ENCODE assay signal across 10 cellular contexts in genomic region chr4:104451573-104451972, GRCh38. TPM values are rescaled to one million over a fixed set of nuclear protein-coding genes. Genes with fewer than 3 reads are reported as not detected.
DNase-seq lines count a peak whose midpoint lies in the region; ATAC-seq and TF ChIP-seq lines count a peak whose summit lies in the region.
"Had no signal": no experiment of that assay in that cellular context is flagged by ENCODE, and none has a peak within 500 bp of the region (broad histone marks: within the 10 kb centered on the region; RNA-seq: fewer than 3 reads in every experiment).

No MANE protein-coding gene starts in this region.

- no peaks in the 10 kb centered on the region for H3K36me3 Mint-ChIP-seq in activated naive CD8-positive, alpha-beta T cell treated with anti-CD3 and anti-CD28 coated beads for 36 hours
- H3K36me3 Mint-ChIP-seq: CD8-positive, alpha-beta T cell had no signal

- TF ChIP-seq CTCF in 22Rv1 (IDR thresholded peaks at IDR 0.05) (peak; percentile 44), NB4 (IDR thresholded peaks at IDR 0.05; ENCODE audit: low read depth, low read length) (no peak), fibroblast of pulmonary artery (IDR thresholded peaks at IDR 0.05; ENCODE audit: low read length, missing control alignments) (peak; percentile 29)

- H3K4me3 Mint-ChIP-seq in activated naive CD8-positive, alpha-beta T cell treated with anti-CD3 and anti-CD28 coated beads for 36 hours, result no peak overlapping the region
- H3K4me3 Mint-ChIP-seq: CD8-positive, alpha-beta T cell had no signal

- H3K27me3 ChIP-seq in MG63, result no peaks in the 10 kb centered on the region

- no peak overlapping the region for H3K27ac Mint-ChIP-seq in activated naive CD8-positive, alpha-beta T cell treated with anti-CD3 and anti-CD28 coated beads for 36 hours
- H3K27ac Mint-ChIP-seq: CD8-positive, alpha-beta T cell had no signal

- no peaks in the 10 kb centered on the region for H3K4me1 Mint-ChIP-seq in activated naive CD8-positive, alpha-beta T cell treated with anti-CD3 and anti-CD28 coated beads for 36 hours

- H3K9me3 Mint-ChIP-seq in activated naive CD8-positive, alpha-beta T cell treated with anti-CD3 and anti-CD28 coated beads for 36 hours, result no peaks in the 10 kb centered on the region
- H3K9me3 Mint-ChIP-seq: CD8-positive, alpha-beta T cell had no signal

- no peaks in the 10 kb centered on the region for H3K9me3 ChIP-seq in MG63

- no peaks in the 10 kb centered on the region for H3K36me3 ChIP-seq in MG63

- H3K4me3 ChIP-seq in NB4 (ENCODE audit: low read depth, low read length) (no peak overlapping the region), fibroblast of pulmonary artery (replicated peaks; ENCODE audit: low read depth, low read length) (no peak overlapping the region), MG63 (no peak overlapping the region)

- no peaks in the 10 kb centered on the region for H3K27me3 Mint-ChIP-seq in activated naive CD8-positive, alpha-beta T cell treated with anti-CD3 and anti-CD28 coated beads for 36 hours

- no peak for TF ChIP-seq POLR2A in NB4 (IDR thresholded peaks at IDR 0.05; ENCODE audit: extremely low read depth, insufficient read length)

- no peak overlapping the region for H3K27ac ChIP-seq in 22Rv1

- peak; percentile 67 for ATAC-seq in GM19463 (IDR thresholded peaks at IDR 0.05; ENCODE audit: unreplicated experiment)
- ATAC-seq: CD8-positive, alpha-beta T cell had no signal

- DNase-seq in NB4 (ENCODE audit: low read depth), result peak; percentile 4
- peak; percentile 8 for DNase-seq in fibroblast of pulmonary artery (ENCODE audit: low read depth)
- DNase-seq in A172 (ENCODE audit: low spot score), result no peak
- DNase-seq in activated naive CD8-positive, alpha-beta T cell treated with anti-CD3 and anti-CD28 coated beads for 36 hours, result no peak
- no peak for DNase-seq in MG63
- DNase-seq in GOT3 (lab: John Stamatoyannopoulos, UW), result no peak
- DNase-seq: CD8-positive, alpha-beta T cell; effector CD4-positive, alpha-beta T cell had no signal

RNA-seq across cellular contexts. Expression of gene CXXC4, which starts 43.1 kb away (rescaled TPM):
- 0.28 and 0.48 TPM in 2 replicates for total RNA-seq in A172 (2014; rRNA removed; shearing (Covaris generic))
- total RNA-seq in activated naive CD8-positive, alpha-beta T cell treated with anti-CD3 and anti-CD28 coated beads for 36 hours, result under 1 TPM in 1 of 2 experiments, not detected in 1; 0.04 TPM
- total RNA-seq in MG63 (2014; rRNA removed; shearing (Covaris generic); ENCODE audit: low replicate concordance), result not detected in 2 replicates
- total RNA-seq: CD8-positive, alpha-beta T cell had no signal

Comparison
In these comparisons a context has a peak if more than half of its experiments do, and no peak if none do; other contexts are left out.
1. DNase-seq: peak in NB4 (single experiment) and fibroblast of pulmonary artery (single experiment); none in A172 (single experiment), activated naive CD8-positive, alpha-beta T cell treated with anti-CD3 and anti-CD28 coated beads for 36 hours (single experiment), MG63 (single experiment) and GOT3 (single experiment).